Comparison of ENCODE assay signal across 8 cellular contexts in genomic region chr5:56480305-56481146, GRCh38.
A peak's percentile ranks its signal among the peaks of the same experiment; 100 is the strongest.
DNase-seq lines count a peak whose midpoint lies in the region; ATAC-seq, FAIRE-seq and TF ChIP-seq lines count a peak whose summit lies in the region.

No MANE protein-coding gene starts in this region.

- H3K27me3 ChIP-seq in fibroblast of lung (ENCODE audit: control insufficient read depth, insufficient read depth, low read length) (no peaks in the 10 kb centered on the region), mucosa of rectum (ENCODE audit: control insufficient read depth in 2 of 2, insufficient read depth in 2 of 2, low read length in 2 of 2) (peaks cover 2 to 6% of the 10 kb centered on the region in 2 donors), tibial artery (no peaks in the 10 kb centered on the region)

- H4K20me1 ChIP-seq in fibroblast of lung (ENCODE audit: control insufficient read depth, extremely low read depth, insufficient read depth, low read length) = no peaks in the 10 kb centered on the region

- TF ChIP-seq CTCF in fibroblast of lung (conservative IDR thresholded peaks at IDR 0.05 in 1 of 2, IDR thresholded peaks at IDR 0.05 in 1 of 2; ENCODE audit: low read depth in 1 of 2, low read length in 2 of 2) (no peak), tibial artery (IDR thresholded peaks at IDR 0.05) (no peak)

- no peaks in the 10 kb centered on the region for H3K79me2 ChIP-seq in fibroblast of lung (ENCODE audit: control insufficient read depth, insufficient read depth, low read length)

- FAIRE-seq in HTR-8/SVneo (lab: Jason Lieb, UNC) = no peak

- H2AFZ ChIP-seq in fibroblast of lung (ENCODE audit: low read length) = peak overlapping the region; percentile 84

- H3K4me2 ChIP-seq in fibroblast of lung (ENCODE audit: extremely low read depth, insufficient read depth, low read length) = peak overlapping the region; percentile 99

- DNase-seq in HTR-8/SVneo (ENCODE audit: insufficient read length, low spot score) (peak; percentile 56), fibroblast of lung (ENCODE audit: low read depth in 2 of 2) (peak; percentile 48 to 75), tibial artery (peak; percentile 45 to 81), A172 (ENCODE audit: low spot score) (no peak)
- peak; percentile 29 to 44 for DNase-seq in activated T-cell treated with anti-CD3 and anti-CD28 coated beads, Interleukin-2, amount 50 U/mL, for 48 hours
- DNase-seq in activated CD8-positive, alpha-beta memory T cell treated with anti-CD3 and anti-CD28 coated beads, Interleukin-2, amount 50 U/mL, for 4 hours = no peak

- H3K9me3 ChIP-seq in fibroblast of lung (ENCODE audit: control insufficient read depth, insufficient read depth, low read depth, low read length) = no peaks in the 10 kb centered on the region
- H3K9me3 ChIP-seq in mucosa of rectum (ENCODE audit: control insufficient read depth in 2 of 2, low read length in 2 of 2) = no peaks in the 10 kb centered on the region
- H3K9me3 ChIP-seq in tibial artery = no peaks in the 10 kb centered on the region

- intact Hi-C loops in tibial artery (cut with DNase I; ENCODE audit: low total_unique reads) = loop anchor here (10.0 kb wide), 1 partner anchor 334 kb away; the partner anchor contains the start of gene MAP3K1

- no peaks in the 10 kb centered on the region for H3K36me3 ChIP-seq in fibroblast of lung (ENCODE audit: control insufficient read depth, insufficient read depth, low read length)
- no peaks in the 10 kb centered on the region for H3K36me3 ChIP-seq in mucosa of rectum (ENCODE audit: control insufficient read depth in 2 of 2, insufficient read depth in 2 of 2, low read length in 2 of 2)
- no peaks in the 10 kb centered on the region for H3K36me3 ChIP-seq in tibial artery

- H3K27ac ChIP-seq in fibroblast of lung (ENCODE audit: insufficient read depth, low read length) (peak overlapping the region; percentile 7), mucosa of rectum (ENCODE audit: low read depth in 2 of 2, low read length in 2 of 2) (peak overlapping the region; percentile 87 to 90), tibial artery (peak overlapping the region; percentile 89 to 96)

- H3K4me3 ChIP-seq in fibroblast of lung (replicated peaks in 1 of 4; ENCODE audit: control extremely low read depth in 1 of 4, insufficient read depth in 1 of 4, low read depth in 3 of 4, low read length in 4 of 4) (peak overlapping the region; percentile 20 to 73 (median 55)), mucosa of rectum (ENCODE audit: low read length in 2 of 2) (peak overlapping the region; percentile 46 to 67), tibial artery (peak overlapping the region; percentile 66 to 94)

- H3K4me1 ChIP-seq in fibroblast of lung (ENCODE audit: control insufficient read depth, extremely low read depth, insufficient read depth, low read length) (peaks cover 5% of the 10 kb centered on the region), mucosa of rectum (ENCODE audit: control insufficient read depth in 2 of 2, insufficient read depth in 2 of 2, low read length in 2 of 2) (peaks cover 3 to 13% of the 10 kb centered on the region in 2 donors), tibial artery (peaks cover 0 to 46% (median 14%) of the 10 kb centered on the region in 4 donors)

- ATAC-seq in GM18520 (IDR thresholded peaks at IDR 0.05; ENCODE audit: unreplicated experiment) = peak; percentile 14

- H3K9ac ChIP-seq in fibroblast of lung (ENCODE audit: insufficient read depth, low read length) (peak overlapping the region; percentile 56), mucosa of rectum (ENCODE audit: low read depth in 1 of 2, low read length in 2 of 2) (peak overlapping the region; percentile 49 to 60)

Comparison
In these comparisons a context has a peak if more than half of its experiments do, and no peak if none do; other contexts are left out.
1. DNase-seq: peak in HTR-8/SVneo (single experiment), activated T-cell treated with anti-CD3 and anti-CD28 coated beads, Interleukin-2, amount 50 U/mL, for 48 hours (2 of 2), fibroblast of lung (2 of 2) and tibial artery (2 of 2); none in activated CD8-positive, alpha-beta memory T cell treated with anti-CD3 and anti-CD28 coated beads, Interleukin-2, amount 50 U/mL, for 4 hours (single experiment) and A172 (single experiment).
2. H3K27ac ChIP-seq: peak in every context shown above with its lines; median percentile 92 in tibial artery; 88 in mucosa of rectum; 7 in fibroblast of lung.
3. Peak in every context shown above with its lines, with median percentiles within 50 percentile points of each other: H3K4me3 ChIP-seq.